ENCODE assay signal across 8 cellular contexts in genomic region chr7:40551685-40552576, GRCh38.
A peak's percentile ranks its signal among the peaks of the same experiment; 100 is the strongest.
DNase-seq lines count a peak whose midpoint lies in the region; ATAC-seq and TF ChIP-seq lines count a peak whose summit lies in the region.

No MANE protein-coding gene starts in this region.

- H3K36me3 ChIP-seq in effector memory CD4-positive, alpha-beta T cell (ENCODE audit: control insufficient read depth, insufficient read depth, low read length) = no peaks in the 10 kb centered on the region
- H3K36me3 ChIP-seq in testis (ENCODE audit: low read depth, missing control alignments) = no peaks in the 10 kb centered on the region

- intact Hi-C loops in testis (cut with DNase I; ENCODE audit: low total_unique reads) = no loop called here

- H3K9me3 Mint-ChIP-seq in mesothelial cell of epicardium = no peaks in the 10 kb centered on the region

- H3K4me3 Mint-ChIP-seq in mesothelial cell of epicardium = no peak overlapping the region

- peaks cover 2% of the 10 kb centered on the region for H3K36me3 Mint-ChIP-seq in mesothelial cell of epicardium

- peak; percentile 78 for ATAC-seq in GM18499 (IDR thresholded peaks at IDR 0.05; ENCODE audit: insufficient read depth, unreplicated experiment)

- H3K27me3 Mint-ChIP-seq in mesothelial cell of epicardium (ENCODE audit: low read depth) = no peaks in the 10 kb centered on the region

- H3K27ac Mint-ChIP-seq in mesothelial cell of epicardium = no peak overlapping the region

- H3K4me1 ChIP-seq in effector memory CD4-positive, alpha-beta T cell (ENCODE audit: control insufficient read depth, insufficient read depth, low read length, poor library complexity, severe bottlenecking) = no peaks in the 10 kb centered on the region
- H3K4me1 ChIP-seq in testis = no peaks in the 10 kb centered on the region

- H3K27ac ChIP-seq in effector memory CD4-positive, alpha-beta T cell (ENCODE audit: insufficient read depth, low read length, poor library complexity, severe bottlenecking) = no peak overlapping the region
- H3K27ac ChIP-seq in testis = no peak overlapping the region

- DNase-seq in HCEC 1CT (peak; percentile 88), MV-4-11 (lab: John Stamatoyannopoulos, UW) (peak; percentile 94), fibroblast of the aortic adventitia (ENCODE audit: low read depth) (peak; percentile 74), testis (no peak), mesothelial cell of epicardium (ENCODE audit: low spot score in 2 of 2, unreplicated experiment in 2 of 2) (no peak)
- DNase-seq in effector memory CD4-positive, alpha-beta T cell = no peak
- no peak for DNase-seq in central memory CD4-positive, alpha-beta T cell

- peaks cover 16% of the 10 kb centered on the region for H3K4me1 Mint-ChIP-seq in mesothelial cell of epicardium

- TF ChIP-seq CTCF in fibroblast of the aortic adventitia (IDR thresholded peaks at IDR 0.05; ENCODE audit: insufficient read depth, low read length) (no peak), testis (IDR thresholded peaks at IDR 0.05) (no peak), mesothelial cell of epicardium (IDR thresholded peaks at IDR 0.05; ENCODE audit: unreplicated experiment) (no peak)

- TF ChIP-seq POLR2A in testis (IDR thresholded peaks at IDR 0.05) = no peak

- H3K4me3 ChIP-seq in fibroblast of the aortic adventitia (ENCODE audit: low read depth, low read length) = no peak overlapping the region
- H3K4me3 ChIP-seq in effector memory CD4-positive, alpha-beta T cell (ENCODE audit: insufficient read depth, low read depth, low read length, poor library complexity, severe bottlenecking) = no peak overlapping the region
- H3K4me3 ChIP-seq in testis = no peak overlapping the region

- no peaks in the 10 kb centered on the region for H3K27me3 ChIP-seq in effector memory CD4-positive, alpha-beta T cell (replicated peaks; ENCODE audit: control insufficient read depth, insufficient read depth, low read length, poor library complexity, severe bottlenecking)
- no peaks in the 10 kb centered on the region for H3K27me3 ChIP-seq in testis

- 66 to 69% methylated on average over 8 of the region's 8 CpGs for WGBS in testis, 2 donors

- no peaks in the 10 kb centered on the region for H3K9me3 ChIP-seq in effector memory CD4-positive, alpha-beta T cell (ENCODE audit: control insufficient read depth, low read length)
- H3K9me3 ChIP-seq in testis = no peaks in the 10 kb centered on the region

Comparison
In these comparisons a context has a peak if more than half of its experiments do, and no peak if none do; other contexts are left out.
1. DNase-seq: peak in HCEC 1CT (single experiment), MV-4-11 (single experiment) and fibroblast of the aortic adventitia (single experiment); none in effector memory CD4-positive, alpha-beta T cell (0 of 3), testis (single experiment), central memory CD4-positive, alpha-beta T cell (single experiment) and mesothelial cell of epicardium (0 of 2).